Comparison of ENCODE assay signal across 8 cellular contexts in genomic region chr2:237627463-237628321, GRCh38. TPM values are rescaled to one million over a fixed set of nuclear protein-coding genes. Genes with fewer than 3 reads are reported as not detected.
DNase-seq lines count a peak whose midpoint lies in the region; ATAC-seq and TF ChIP-seq lines count a peak whose summit lies in the region.

Gene LRRFIP1, plus strand, starts transcription at chr2:237627587. Its CDS starts 58 bp downstream, at chr2:237627645.

- H3K4me3 ChIP-seq in fibroblast of the aortic adventitia (ENCODE audit: low read depth, low read length): peak within 1 kb of the TSS; percentile 77

- H3K9me3 Mint-ChIP-seq in activated CD8-positive, alpha-beta memory T cell treated with anti-CD3 and anti-CD28 coated beads, Interleukin-2, amount 10 ng/mL, durations not matched to agents 7 days and 5 days (ENCODE audit: low read depth): no peaks in the 10 kb centered on the region
- no peaks in the 10 kb centered on the region for H3K9me3 Mint-ChIP-seq in activated CD4-positive, alpha-beta memory T cell treated with anti-CD3 and anti-CD28 coated beads, Interleukin-2, amount 10 ng/mL, durations not matched to agents 7 days and 5 days
- no peaks in the 10 kb centered on the region for H3K9me3 Mint-ChIP-seq in natural killer cell

- POLR2A ChIA-PET in activated CD4-positive, alpha-beta memory T cell treated with anti-CD3 and anti-CD28 coated beads, Interleukin-2, amount 10 ng/mL, durations not matched to agents 7 days and 5 days (lab: Charles Lee): no interaction called here

- DNase-seq in activated CD8-positive, alpha-beta memory T cell treated with anti-CD3 and anti-CD28 coated beads, Interleukin-2, amount 10 ng/mL, durations not matched to agents 7 days and 5 days: no peak
- DNase-seq in activated CD8-positive, alpha-beta memory T cell treated with anti-CD3 and anti-CD28 coated beads, Interleukin-2, amount 50 U/mL, for 4 hours: no peak
- DNase-seq in activated CD4-positive, alpha-beta memory T cell treated with anti-CD3 and anti-CD28 coated beads, Interleukin-2, amount 10 ng/mL, durations not matched to agents 7 days and 5 days: no peak
- DNase-seq in fibroblast of the aortic adventitia (ENCODE audit: low read depth) (peak; percentile 8), natural killer cell (peak; percentile 24), NCI-H187 treated with DMSO at 0.1 percent for 48 hours (lab: John Stamatoyannopoulos, UW) (no peak)

- intact Hi-C loops in natural killer cell (cut with micrococcal nuclease): no loop called here

- no peak within 1 kb of the TSS for H3K27ac Mint-ChIP-seq in activated CD8-positive, alpha-beta memory T cell treated with anti-CD3 and anti-CD28 coated beads, Interleukin-2, amount 10 ng/mL, durations not matched to agents 7 days and 5 days
- H3K27ac Mint-ChIP-seq in activated CD4-positive, alpha-beta memory T cell treated with anti-CD3 and anti-CD28 coated beads, Interleukin-2, amount 10 ng/mL, durations not matched to agents 7 days and 5 days: no peak within 1 kb of the TSS
- no peak within 1 kb of the TSS for H3K27ac Mint-ChIP-seq in natural killer cell

- no peak for TF ChIP-seq CTCF in fibroblast of the aortic adventitia (IDR thresholded peaks at IDR 0.05; ENCODE audit: insufficient read depth, low read length)
- no peak for TF ChIP-seq CTCF in natural killer cell (IDR thresholded peaks at IDR 0.05)

- H3K27me3 Mint-ChIP-seq in activated CD8-positive, alpha-beta memory T cell treated with anti-CD3 and anti-CD28 coated beads, Interleukin-2, amount 10 ng/mL, durations not matched to agents 7 days and 5 days: peaks cover 60% of the 10 kb centered on the region
- peaks cover 54% of the 10 kb centered on the region for H3K27me3 Mint-ChIP-seq in activated CD4-positive, alpha-beta memory T cell treated with anti-CD3 and anti-CD28 coated beads, Interleukin-2, amount 10 ng/mL, durations not matched to agents 7 days and 5 days
- H3K27me3 Mint-ChIP-seq in natural killer cell (ENCODE audit: low read depth in 2 of 2): peaks cover 30 to 47% of the 10 kb centered on the region in 2 donors

- peaks cover 10% of the 10 kb centered on the region for H3K4me1 Mint-ChIP-seq in activated CD8-positive, alpha-beta memory T cell treated with anti-CD3 and anti-CD28 coated beads, Interleukin-2, amount 10 ng/mL, durations not matched to agents 7 days and 5 days
- peaks cover 9% of the 10 kb centered on the region for H3K4me1 Mint-ChIP-seq in activated CD4-positive, alpha-beta memory T cell treated with anti-CD3 and anti-CD28 coated beads, Interleukin-2, amount 10 ng/mL, durations not matched to agents 7 days and 5 days
- peaks cover 7 to 34% of the 10 kb centered on the region in 2 donors for H3K4me1 Mint-ChIP-seq in natural killer cell

- H3K4me3 Mint-ChIP-seq in activated CD8-positive, alpha-beta memory T cell treated with anti-CD3 and anti-CD28 coated beads, Interleukin-2, amount 10 ng/mL, durations not matched to agents 7 days and 5 days: peak within 1 kb of the TSS; percentile 60
- peak within 1 kb of the TSS; percentile 37 for H3K4me3 Mint-ChIP-seq in activated CD4-positive, alpha-beta memory T cell treated with anti-CD3 and anti-CD28 coated beads, Interleukin-2, amount 10 ng/mL, durations not matched to agents 7 days and 5 days
- H3K4me3 Mint-ChIP-seq in natural killer cell: peak within 1 kb of the TSS; percentile 83

- CTCF ChIA-PET in activated CD8-positive, alpha-beta memory T cell treated with anti-CD3 and anti-CD28 coated beads, Interleukin-2, amount 10 ng/mL, durations not matched to agents 7 days and 5 days (lab: Charles Lee): no interaction called here
- CTCF ChIA-PET in activated CD4-positive, alpha-beta memory T cell treated with anti-CD3 and anti-CD28 coated beads, Interleukin-2, amount 10 ng/mL, durations not matched to agents 7 days and 5 days (lab: Charles Lee): no interaction called here

- H3K36me3 Mint-ChIP-seq in activated CD8-positive, alpha-beta memory T cell treated with anti-CD3 and anti-CD28 coated beads, Interleukin-2, amount 10 ng/mL, durations not matched to agents 7 days and 5 days: no peaks in the 10 kb centered on the region
- no peaks in the 10 kb centered on the region for H3K36me3 Mint-ChIP-seq in activated CD4-positive, alpha-beta memory T cell treated with anti-CD3 and anti-CD28 coated beads, Interleukin-2, amount 10 ng/mL, durations not matched to agents 7 days and 5 days (ENCODE audit: low read depth)
- no peaks in the 10 kb centered on the region for H3K36me3 Mint-ChIP-seq in natural killer cell

- peak; percentile 53 for ATAC-seq in activated CD8-positive, alpha-beta memory T cell treated with anti-CD3 and anti-CD28 coated beads, Interleukin-2, amount 10 ng/mL, durations not matched to agents 7 days and 5 days
- ATAC-seq in natural killer cell: peak; percentile 53 to 66 (median 66)
- ATAC-seq in HG03442 (IDR thresholded peaks at IDR 0.05; ENCODE audit: unreplicated experiment): no peak
- ATAC-seq in HG03025 (IDR thresholded peaks at IDR 0.05; ENCODE audit: low FRiP score, unreplicated experiment): no peak

RNA-seq across cellular contexts. Expression of gene LRRFIP1, which starts in this region (rescaled TPM):
- total RNA-seq in activated CD8-positive, alpha-beta memory T cell treated with anti-CD3 and anti-CD28 coated beads, Interleukin-2, amount 10 ng/mL, durations not matched to agents 7 days and 5 days: 100 to 1,000 TPM; 197 to 229 TPM
- total RNA-seq in activated CD4-positive, alpha-beta memory T cell treated with anti-CD3 and anti-CD28 coated beads, Interleukin-2, amount 10 ng/mL, durations not matched to agents 7 days and 5 days: 100 to 1,000 TPM; 242 to 248 TPM
- total RNA-seq in fibroblast of the aortic adventitia (ENCODE audit: low replicate concordance) (29.2 and 49.0 TPM in 2 replicates), natural killer cell (100 to 1,000 TPM; 163 to 207 (median 188) TPM)

Comparison
In these comparisons a context has a peak if more than half of its experiments do, and no peak if none do; other contexts are left out.
1. ATAC-seq: peak in activated CD8-positive, alpha-beta memory T cell treated with anti-CD3 and anti-CD28 coated beads, Interleukin-2, amount 10 ng/mL, durations not matched to agents 7 days and 5 days (single experiment) and natural killer cell (3 of 3); none in HG03442 (single experiment) and HG03025 (single experiment).
2. DNase-seq: peak in fibroblast of the aortic adventitia (single experiment) and natural killer cell (single experiment); none in activated CD8-positive, alpha-beta memory T cell treated with anti-CD3 and anti-CD28 coated beads, Interleukin-2, amount 10 ng/mL, durations not matched to agents 7 days and 5 days (single experiment), activated CD8-positive, alpha-beta memory T cell treated with anti-CD3 and anti-CD28 coated beads, Interleukin-2, amount 50 U/mL, for 4 hours (single experiment), activated CD4-positive, alpha-beta memory T cell treated with anti-CD3 and anti-CD28 coated beads, Interleukin-2, amount 10 ng/mL, durations not matched to agents 7 days and 5 days (single experiment) and NCI-H187 treated with DMSO at 0.1 percent for 48 hours (single experiment).
3. Peak in every context shown above with its lines, with median percentiles within 50 percentile points of each other: H3K4me3 Mint-ChIP-seq.